20 cellular contexts compared by ENCODE assay signal in the genomic region with DNA sequence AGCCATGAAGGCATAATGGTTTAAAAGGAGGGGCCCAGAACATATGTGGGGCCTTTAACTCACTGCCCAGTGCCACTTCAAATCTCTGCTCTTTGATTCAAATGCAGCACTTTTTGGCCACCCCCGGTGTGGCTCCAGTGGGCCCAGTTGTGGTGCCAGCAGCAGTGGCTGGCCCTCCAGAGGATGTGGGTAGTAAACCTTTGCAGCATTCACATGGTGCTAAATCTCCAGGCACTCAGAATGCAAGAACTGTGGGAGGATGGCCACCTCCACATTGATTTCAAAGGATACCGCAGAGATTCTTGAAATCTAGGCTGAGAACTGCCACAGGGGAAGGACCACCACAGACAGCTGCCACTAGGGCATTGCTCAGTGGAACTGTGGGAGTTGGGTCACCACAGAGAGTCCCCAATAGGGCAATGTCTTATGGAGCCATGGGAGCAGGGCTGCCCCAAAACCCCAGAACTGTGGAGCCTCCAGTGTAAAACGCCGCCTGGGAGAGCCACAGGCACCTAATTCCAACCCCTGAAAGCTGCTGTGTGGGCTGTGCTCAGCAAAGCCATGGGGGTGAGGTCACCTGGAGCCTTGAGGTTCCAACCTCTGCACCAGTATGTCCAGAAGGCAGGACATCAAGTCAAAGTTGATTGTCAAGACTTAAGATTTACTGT. TPM values are rescaled to one million over a fixed set of nuclear protein-coding genes. Genes with fewer than 3 reads are reported as not detected.
A peak's percentile ranks its signal among the peaks of the same experiment; 100 is the strongest.
DNase-seq lines count a peak whose midpoint lies in the region; ATAC-seq and TF ChIP-seq lines count a peak whose summit lies in the region.
"Had no signal": no experiment of that assay in that cellular context is flagged by ENCODE, and none has a peak within 500 bp of the region (broad histone marks: within the 10 kb centered on the region; RNA-seq: fewer than 3 reads in every experiment).

No MANE protein-coding gene starts in this region.

- H3K4ac ChIP-seq in IMR-90 (ENCODE audit: low read depth, low read length) (no peak overlapping the region), mesendoderm (ENCODE audit: low read depth, low read length) (no peak overlapping the region)

- H3K4me3 ChIP-seq in IMR-90 (ENCODE audit: insufficient read depth, low read depth, low read length) (no peak overlapping the region), mesendoderm (ENCODE audit: low read length) (no peak overlapping the region)
- H3K4me3 ChIP-seq: A549, GM23338 had no signal

- H3K9me1 ChIP-seq in IMR-90 (ENCODE audit: insufficient read depth, low read length) = no peaks in the 10 kb centered on the region

- intact Hi-C loops in activated CD4-positive, alpha-beta T cell treated with anti-CD3 and anti-CD28 coated beads, Interleukin-2, amount 10 ng/mL, durations not matched to agents 24 days and 14 days (cut with micrococcal nuclease) = no loop called here
- intact Hi-C loops in IMR-90 (cut with micrococcal nuclease) = loop anchor here (5.0 kb wide), 1 partner anchor 34 kb away; no protein-coding TSS in a partner anchor

- H3K4me2 ChIP-seq in IMR-90 (ENCODE audit: low read depth, low read length) = no peak overlapping the region
- no peak overlapping the region for H3K4me2 ChIP-seq in mesendoderm (ENCODE audit: low read length)
- H3K4me2 ChIP-seq: A549, GM23338 had no signal

- H3K36me3 Mint-ChIP-seq in activated CD4-positive, alpha-beta T cell treated with anti-CD3 and anti-CD28 coated beads, Interleukin-2, amount 10 ng/mL, durations not matched to agents 24 days and 14 days (ENCODE audit: low read depth) = peaks cover 1% of the 10 kb centered on the region

- no peak overlapping the region for H3K14ac ChIP-seq in IMR-90 (replicated peaks; ENCODE audit: low read depth, low read length)

- no peak overlapping the region for H2AK9ac ChIP-seq in IMR-90 (replicated peaks; ENCODE audit: low read depth, low read length, poor library complexity)

- H3K27ac Mint-ChIP-seq in activated CD4-positive, alpha-beta T cell treated with anti-CD3 and anti-CD28 coated beads, Interleukin-2, amount 10 ng/mL, durations not matched to agents 24 days and 14 days = no peak overlapping the region
- H3K27ac Mint-ChIP-seq: CD4-positive, alpha-beta T cell; GM23338; HFFc6; IgD-negative memory B cell had no signal

- TF ChIP-seq CTCF in IMR-90 (conservative IDR thresholded peaks at IDR 0.05; ENCODE audit: low read depth, low read length) = no peak

- H2BK120ac ChIP-seq in IMR-90 (ENCODE audit: low read depth, low read length) (no peak overlapping the region), mesendoderm (ENCODE audit: low read depth, low read length) (no peak overlapping the region)

- TF ChIP-seq POLR2A in IMR-90 (IDR thresholded peaks at IDR 0.05; ENCODE audit: low read depth, low read length) (no peak), GM18505 (IDR thresholded peaks at IDR 0.05; ENCODE audit: borderline replicate concordance, extremely low read depth, insufficient read depth, insufficient read length) (no peak)

- no peak for TF ChIP-seq RAD21 in IMR-90 (IDR thresholded peaks at IDR 0.05; ENCODE audit: low read length)

- H3K4me1 ChIP-seq in IMR-90 (ENCODE audit: control insufficient read depth, insufficient read depth, low read length) (no peaks in the 10 kb centered on the region), mesendoderm (ENCODE audit: control insufficient read depth, low read depth, low read length) (no peaks in the 10 kb centered on the region)
- H3K4me1 ChIP-seq: A549 had no signal

- no peak overlapping the region for H4K91ac ChIP-seq in IMR-90 (ENCODE audit: insufficient read depth, low read depth, low read length)

- peaks cover 7% of the 10 kb centered on the region for H3K9me3 Mint-ChIP-seq in activated CD4-positive, alpha-beta T cell treated with anti-CD3 and anti-CD28 coated beads, Interleukin-2, amount 10 ng/mL, durations not matched to agents 24 days and 14 days
- H3K9me3 Mint-ChIP-seq: GM23338 had no signal

- H3K79me1 ChIP-seq in IMR-90 (ENCODE audit: low read depth in 1 of 2, low read length in 2 of 2) (no peaks in the 10 kb centered on the region), mesendoderm (ENCODE audit: low read length) (no peaks in the 10 kb centered on the region)

- no peak for ATAC-seq in IMR-90 (ENCODE audit: low read depth)
- no peak for ATAC-seq in GM18498 (IDR thresholded peaks at IDR 0.05; ENCODE audit: unreplicated experiment)
- no peak for ATAC-seq in GM18505 (IDR thresholded peaks at IDR 0.05; ENCODE audit: unreplicated experiment)
- ATAC-seq: A549, GM23338 had no signal

- peaks cover 38% of the 10 kb centered on the region for H3K27me3 Mint-ChIP-seq in activated CD4-positive, alpha-beta T cell treated with anti-CD3 and anti-CD28 coated beads, Interleukin-2, amount 10 ng/mL, durations not matched to agents 24 days and 14 days
- H3K27me3 Mint-ChIP-seq: CD4-positive, alpha-beta T cell had no signal

- H2BK20ac ChIP-seq in IMR-90 (ENCODE audit: low read depth, low read length) = no peak overlapping the region

- H3K27me3 ChIP-seq in IMR-90 (ENCODE audit: control insufficient read depth, insufficient read depth, low read length) = no peaks in the 10 kb centered on the region; the same call in none of the 2 replicates
- no peaks in the 10 kb centered on the region for H3K27me3 ChIP-seq in mesendoderm (ENCODE audit: insufficient read depth, low read length, poor library complexity)

- peak overlapping the region; percentile 24 for H2AFZ ChIP-seq in IMR-90 (replicated peaks; ENCODE audit: low read length, poor library complexity)
- H2AFZ ChIP-seq: GM23338 had no signal

- H3K4me1 Mint-ChIP-seq in activated CD4-positive, alpha-beta T cell treated with anti-CD3 and anti-CD28 coated beads, Interleukin-2, amount 10 ng/mL, durations not matched to agents 24 days and 14 days = peaks cover 2% of the 10 kb centered on the region
- H3K4me1 Mint-ChIP-seq: GM23338, IgD-negative memory B cell had no signal

- no peaks in the 10 kb centered on the region for H4K20me1 ChIP-seq in IMR-90 (ENCODE audit: insufficient read depth, low read length)

- H3K56ac ChIP-seq in IMR-90 (ENCODE audit: extremely low read depth, insufficient read depth, low read length) (no peak overlapping the region), mesendoderm (ENCODE audit: low read length) (no peak overlapping the region)

- DNase-seq in activated CD4-positive, alpha-beta T cell treated with anti-CD3 and anti-CD28 coated beads, Interleukin-2, amount 10 ng/mL, durations not matched to agents 24 days and 14 days = peak; percentile 54
- DNase-seq in activated CD4-positive, alpha-beta T cell treated with anti-CD3 and anti-CD28 coated beads, Interleukin-2, amount 50 U/mL, for 4 hours = no peak
- no peak for DNase-seq in IMR-90
- no peak for DNase-seq in mesendoderm
- no peak for DNase-seq in dedifferentiated amniotic fluid mesenchymal stem cell (ENCODE audit: extremely low spot score)
- DNase-seq: AML-193; Caco-2; CD4-positive, alpha-beta T cell; GF-D8; HCEC 1CT; KBM-7 had no signal

- in situ Hi-C loops in IMR-90 (cut with MboI; ENCODE audit: low sequenced_read_pairs) = no loop called here

- H3K23ac ChIP-seq in IMR-90 (ENCODE audit: low read depth, low read length) = no peak overlapping the region
- H3K23ac ChIP-seq in mesendoderm (ENCODE audit: low read length) = no peak overlapping the region

- POLR2A ChIA-PET in IMR-90 (lab: Charles Lee; ENCODE audit: unreplicated experiment) = no interaction called here

- H2BK5ac ChIP-seq in IMR-90 (ENCODE audit: low read depth, low read length, poor library complexity, severe bottlenecking) = no peak overlapping the region
- no peak overlapping the region for H2BK5ac ChIP-seq in mesendoderm (ENCODE audit: low read length)

- 88% methylated on average over 2 of the region's 4 CpGs; no CpG with 5 or more reads in 1 of the 2 experiments for WGBS in IMR-90 (ENCODE audit: extremely low coverage in 2 of 2, insufficient read length in 1 of 2), 2 experiments
- WGBS in mesendoderm (ENCODE audit: extremely low coverage, insufficient coverage, low lambda C conversion rate) = no CpG with 5 or more reads among the region's 4 CpGs

- CTCF ChIA-PET in IMR-90 (lab: Yijun Ruan, JAX) = no interaction called here

- H3K18ac ChIP-seq in IMR-90 (ENCODE audit: low read depth, low read length) (no peak overlapping the region), mesendoderm (ENCODE audit: low read length) (no peak overlapping the region)

- H3K27ac ChIP-seq in IMR-90 (ENCODE audit: insufficient read depth, low read length) (no peak overlapping the region), mesendoderm (ENCODE audit: low read depth, low read length) (peak overlapping the region; percentile 7)
- H3K27ac ChIP-seq: 22Rv1, A549, C4-2B had no signal

- no peaks in the 10 kb centered on the region for H3K79me2 ChIP-seq in mesendoderm (ENCODE audit: control insufficient read depth, insufficient read depth, low read length)

- dilution Hi-C loops in IMR-90 (cut with HindIII; ENCODE audit: low sequenced_read_pairs, unreplicated experiment) = no loop called here

- H3K9me3 ChIP-seq in IMR-90 (ENCODE audit: control insufficient read depth, insufficient read depth, low read length) = no peaks in the 10 kb centered on the region
- H3K9me3 ChIP-seq: A549, Caco-2 had no signal

- BruUV-seq in IMR-90 (replicated peaks; lab: Mats Ljungman, UMichigan) = no TSS peak

- H2BK15ac ChIP-seq in IMR-90 (ENCODE audit: low read depth, low read length) (no peak overlapping the region), mesendoderm (replicated peaks; ENCODE audit: low read depth) (no peak overlapping the region)

- H4K5ac ChIP-seq in IMR-90 (ENCODE audit: low read depth, low read length) (no peak overlapping the region), mesendoderm (ENCODE audit: low read length) (no peak overlapping the region)

- no peak overlapping the region for H2AK5ac ChIP-seq in IMR-90 (ENCODE audit: low read depth, low read length)
- H2AK5ac ChIP-seq in mesendoderm (ENCODE audit: low read length) = no peak overlapping the region

- H4K8ac ChIP-seq in IMR-90 (ENCODE audit: low read depth in 2 of 2, low read length in 2 of 2) (no peak overlapping the region), mesendoderm (ENCODE audit: low read depth, low read length) (no peak overlapping the region)

- no peak overlapping the region for H3K9ac ChIP-seq in IMR-90 (ENCODE audit: low read depth, low read length)
- no peak overlapping the region for H3K9ac ChIP-seq in mesendoderm (ENCODE audit: low read length)

- H3K36me3 ChIP-seq in IMR-90 (ENCODE audit: control insufficient read depth, insufficient read depth, low read length) (no peaks in the 10 kb centered on the region), mesendoderm (ENCODE audit: control insufficient read depth, insufficient read depth, low read length) (no peaks in the 10 kb centered on the region)

- H3K4me3 Mint-ChIP-seq in activated CD4-positive, alpha-beta T cell treated with anti-CD3 and anti-CD28 coated beads, Interleukin-2, amount 10 ng/mL, durations not matched to agents 24 days and 14 days = no peak overlapping the region
- H3K4me3 Mint-ChIP-seq: CD4-positive, alpha-beta T cell; GM23338; HFFc6; IgD-negative memory B cell had no signal

RNA-seq across cellular contexts. Expression of gene ADAM30, which starts 6.6 kb away (rescaled TPM):
- not detected in 2 replicates for total RNA-seq in activated CD4-positive, alpha-beta T cell treated with anti-CD3 and anti-CD28 coated beads, Interleukin-2, amount 10 ng/mL, durations not matched to agents 24 days and 14 days
- not detected in 2 replicates for total RNA-seq in IMR-90 (2012; rRNA removed)
- polyA plus RNA-seq in IMR-90 (2012; rRNA removed) = not detected in 2 replicates
- not detected in 2 replicates for polyA plus RNA-seq in IMR-90 (2012; cell fraction: cytosol; rRNA removed)
- polyA plus RNA-seq in IMR-90 (2012; cell fraction: nucleus; rRNA removed; ENCODE audit: low replicate concordance) = not detected in 2 replicates
- polyA plus RNA-seq in mesendoderm (2013, experiment 1 of 2) = not detected
- polyA plus RNA-seq in mesendoderm (2013, experiment 2 of 2) = not detected
- total RNA-seq: Caco-2; CD4-positive, alpha-beta T cell; GM23338; HFFc6 had no signal
- polyA plus RNA-seq: A549, BJ, GM23338, IgD-negative memory B cell had no signal
